In the genomic region with DNA sequence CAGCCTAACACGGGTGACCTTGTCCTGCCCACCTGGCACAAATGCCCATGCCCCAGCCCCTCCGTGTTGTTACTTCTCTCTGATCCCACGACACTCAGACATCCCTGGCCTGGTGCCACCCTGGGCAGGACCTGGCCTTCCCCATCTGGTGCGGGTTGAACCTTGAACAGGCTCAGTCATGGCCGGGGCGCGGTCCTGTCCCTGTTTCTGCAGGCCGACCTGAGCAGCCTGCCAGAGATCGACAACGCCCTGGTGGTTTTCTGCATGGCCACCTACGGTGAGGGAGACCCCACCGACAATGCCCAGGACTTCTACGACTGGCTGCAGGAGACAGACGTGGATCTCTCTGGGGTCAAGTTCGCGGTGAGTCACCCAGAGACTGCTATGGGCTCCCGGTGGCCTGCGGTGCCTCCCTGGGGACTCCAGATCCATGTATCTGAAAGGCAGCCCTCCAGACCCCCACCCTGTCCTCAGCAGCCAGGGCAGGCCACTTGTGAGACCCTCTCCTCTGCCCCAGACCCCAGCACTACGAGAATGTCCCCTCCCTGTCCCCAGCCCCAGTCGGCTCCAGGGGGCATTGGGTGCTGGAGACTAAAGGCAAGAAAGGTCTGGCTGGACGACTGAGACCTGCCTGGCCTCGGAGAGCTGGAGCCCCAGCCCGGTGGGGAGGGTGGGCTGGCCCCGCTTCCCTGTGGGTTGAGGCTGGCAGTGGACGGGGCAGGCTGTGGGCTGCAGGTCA, we compare ENCODE assay signal across 19 cellular contexts. TPM values are rescaled to one million over a fixed set of nuclear protein-coding genes. Genes with fewer than 3 reads are reported as not detected.
DNase-seq lines count a peak whose midpoint lies in the region; ATAC-seq and TF ChIP-seq lines count a peak whose summit lies in the region.
"Had no signal": no experiment of that assay in that cellular context is flagged by ENCODE, and none has a peak within 500 bp of the region (broad histone marks: within the 10 kb centered on the region; RNA-seq: fewer than 3 reads in every experiment).

No MANE protein-coding gene starts in this region.

- H3K36me3 ChIP-seq in CD8-positive, alpha-beta T cell (ENCODE audit: insufficient read depth, low read length), result peaks cover 14% of the 10 kb centered on the region
- H3K36me3 ChIP-seq in Panc1 (ENCODE audit: control insufficient read depth, insufficient read depth, low read length) (no peaks in the 10 kb centered on the region), left ventricle myocardium inferior (peaks cover 59% of the 10 kb centered on the region), osteoblast (ENCODE audit: insufficient read depth, low read length) (peaks cover 10% of the 10 kb centered on the region)

- no peak for TF ChIP-seq CTCF in CD8-positive, alpha-beta T cell (IDR thresholded peaks at IDR 0.05)
- TF ChIP-seq CTCF in Panc1 (IDR thresholded peaks at IDR 0.05) (no peak), left ventricle myocardium inferior (IDR thresholded peaks at IDR 0.05; ENCODE audit: borderline replicate concordance) (no peak), osteoblast (IDR thresholded peaks at IDR 0.05; ENCODE audit: extremely low read depth, low read depth, low read length) (no peak), glutamatergic neuron (IDR thresholded peaks at IDR 0.05; ENCODE audit: partially characterized antibody, unreplicated experiment) (no peak)

- H3K36me3 Mint-ChIP-seq in CD8-positive, alpha-beta T cell, result peaks cover 48% of the 10 kb centered on the region
- H3K36me3 Mint-ChIP-seq in glutamatergic neuron (ENCODE audit: unreplicated experiment), result no peaks in the 10 kb centered on the region

- ATAC-seq in CD8-positive, alpha-beta T cell, result no peak
- ATAC-seq in Panc1 (0 out of 2 replicates have a peak, but pooled peaks have one; percentile 22), HG03280 (IDR thresholded peaks at IDR 0.05; ENCODE audit: unreplicated experiment) (no peak)
- ATAC-seq: K562; stimulated activated memory B cell treated with anti-CD40 and anti-IgM and Interleukin-4, amounts not matched to agents 10 μg/mL and 1 μg/mL and 100 μg/mL, for 72 hours had no signal

- H3K27me3 Mint-ChIP-seq in CD8-positive, alpha-beta T cell (ENCODE audit: low read depth), result no peaks in the 10 kb centered on the region
- peaks cover 1% of the 10 kb centered on the region for H3K27me3 Mint-ChIP-seq in glutamatergic neuron (ENCODE audit: unreplicated experiment)
- H3K27me3 Mint-ChIP-seq: dendritic cell treated with granulocyte-macrophage colony-stimulating factor and Interleukin-4, amounts not matched to agents 40 ng/mL and 50 ng/mL, for 4 days; stimulated activated memory B cell treated with anti-CD40 and anti-IgM and Interleukin-4, amounts not matched to agents 10 μg/mL and 1 μg/mL and 100 μg/mL, for 72 hours had no signal

- H3K4me3 ChIP-seq in CD8-positive, alpha-beta T cell (ENCODE audit: low read depth, low read length), result no peak overlapping the region
- no peak overlapping the region for H3K4me3 ChIP-seq in Panc1 (ENCODE audit: low read depth in 2 of 2, low read length in 2 of 2)
- H3K4me3 ChIP-seq in left ventricle myocardium inferior, result no peak overlapping the region
- no peak overlapping the region for H3K4me3 ChIP-seq in osteoblast (ENCODE audit: insufficient read depth, low read length)
- H3K4me3 ChIP-seq: ascending aorta; BLaER1 treated with 17β-estradiol and CSF1 and Interleukin-3, amounts not matched to agents 10 nM and 100 nM; K562; lower lobe of right lung; sigmoid colon; SK-N-MC had no signal

- no peak overlapping the region for H3K4me3 Mint-ChIP-seq in CD8-positive, alpha-beta T cell
- H3K4me3 Mint-ChIP-seq in glutamatergic neuron (ENCODE audit: unreplicated experiment), result no peak overlapping the region
- H3K4me3 Mint-ChIP-seq: dendritic cell treated with granulocyte-macrophage colony-stimulating factor and Interleukin-4, amounts not matched to agents 40 ng/mL and 50 ng/mL, for 4 days; stimulated activated memory B cell treated with anti-CD40 and anti-IgM and Interleukin-4, amounts not matched to agents 10 μg/mL and 1 μg/mL and 100 μg/mL, for 72 hours had no signal

- intact Hi-C loops in CD8-positive, alpha-beta T cell (cut with DNase I, micrococcal nuclease), result no loop called here
- intact Hi-C loops in Panc1 (cut with micrococcal nuclease; ENCODE audit: unreplicated experiment), result no loop called here
- intact Hi-C loops in left ventricle myocardium inferior (cut with micrococcal nuclease), result no loop called here

- in situ Hi-C loops in Panc1 (cut with HindIII; ENCODE audit: low pct_unique_long_range_greater_than_20kb, low sequenced_read_pairs), result no loop called here

- peak overlapping the region; percentile 32 for H3K27ac Mint-ChIP-seq in CD8-positive, alpha-beta T cell
- H3K27ac Mint-ChIP-seq in glutamatergic neuron (ENCODE audit: unreplicated experiment), result no peak overlapping the region
- H3K27ac Mint-ChIP-seq: dendritic cell treated with granulocyte-macrophage colony-stimulating factor and Interleukin-4, amounts not matched to agents 40 ng/mL and 50 ng/mL, for 4 days; stimulated activated memory B cell treated with anti-CD40 and anti-IgM and Interleukin-4, amounts not matched to agents 10 μg/mL and 1 μg/mL and 100 μg/mL, for 72 hours had no signal

- H3K9me3 Mint-ChIP-seq in CD8-positive, alpha-beta T cell, result no peaks in the 10 kb centered on the region
- H3K9me3 Mint-ChIP-seq in glutamatergic neuron (ENCODE audit: unreplicated experiment), result peaks cover 3% of the 10 kb centered on the region
- H3K9me3 Mint-ChIP-seq: dendritic cell treated with granulocyte-macrophage colony-stimulating factor and Interleukin-4, amounts not matched to agents 40 ng/mL and 50 ng/mL, for 4 days; stimulated activated memory B cell treated with anti-CD40 and anti-IgM and Interleukin-4, amounts not matched to agents 10 μg/mL and 1 μg/mL and 100 μg/mL, for 72 hours had no signal

- H3K4me1 ChIP-seq in CD8-positive, alpha-beta T cell (ENCODE audit: insufficient read depth, low read length), result no peaks in the 10 kb centered on the region
- H3K4me1 ChIP-seq in Panc1 (ENCODE audit: control insufficient read depth, insufficient read depth, low read length) (no peaks in the 10 kb centered on the region), left ventricle myocardium inferior (peaks cover 49% of the 10 kb centered on the region), osteoblast (ENCODE audit: insufficient read depth, low read length) (peaks cover 2% of the 10 kb centered on the region)
- H3K4me1 ChIP-seq: ascending aorta, lower lobe of right lung had no signal

- CTCF ChIA-PET in CD8-positive, alpha-beta T cell (lab: Charles Lee), result no interaction called here
- CTCF ChIA-PET in Panc1 (lab: Charles Lee), result no interaction called here

- H4K20me1 ChIP-seq in osteoblast (ENCODE audit: insufficient read depth, low read length), result no peaks in the 10 kb centered on the region

- POLR2A ChIA-PET in CD8-positive, alpha-beta T cell (lab: Charles Lee), result no interaction called here
- POLR2A ChIA-PET in Panc1 (lab: Charles Lee), result no interaction called here

- no peak overlapping the region for H3K4me2 ChIP-seq in osteoblast (ENCODE audit: insufficient read depth, low read length)

- H2AFZ ChIP-seq in osteoblast (ENCODE audit: low read length), result no peak overlapping the region

- no peaks in the 10 kb centered on the region for H3K4me1 Mint-ChIP-seq in CD8-positive, alpha-beta T cell (ENCODE audit: low read depth)
- H3K4me1 Mint-ChIP-seq in glutamatergic neuron (ENCODE audit: low read depth, unreplicated experiment), result peaks cover 3% of the 10 kb centered on the region
- H3K4me1 Mint-ChIP-seq: stimulated activated memory B cell treated with anti-CD40 and anti-IgM and Interleukin-4, amounts not matched to agents 10 μg/mL and 1 μg/mL and 100 μg/mL, for 72 hours had no signal

- BruUV-seq in Panc1 (replicated peaks; lab: Mats Ljungman, UMichigan), result no TSS peak

- DNase-seq in CD8-positive, alpha-beta T cell, result no peak
- no peak for DNase-seq in Panc1 (ENCODE audit: low read depth, low spot score)
- DNase-seq in left ventricle myocardium inferior, result no peak
- peak; percentile 82 for DNase-seq in osteoblast (ENCODE audit: insufficient read length, low spot score, missing footprints)
- DNase-seq in C1 segment of cervical spinal cord (lab: John Stamatoyannopoulos, UW), result no peak
- DNase-seq in NCI-H226, result no peak
- DNase-seq in glutamatergic neuron, result no peak
- DNase-seq: activated gamma-delta T cell, EL, hippocampal formation, lower lobe of right lung, sigmoid colon had no signal

- no peak overlapping the region for H3K27ac ChIP-seq in CD8-positive, alpha-beta T cell (ENCODE audit: low read depth, low read length)
- no peak overlapping the region for H3K27ac ChIP-seq in Panc1 (ENCODE audit: low read length)
- peak overlapping the region; percentile 51 for H3K27ac ChIP-seq in left ventricle myocardium inferior (replicated peaks)
- H3K27ac ChIP-seq in osteoblast (ENCODE audit: low read depth, low read length), result no peak overlapping the region
- H3K27ac ChIP-seq: BLaER1 treated with 17β-estradiol and CSF1 and Interleukin-3, amounts not matched to agents 10 nM and 100 nM; lower lobe of right lung; sigmoid colon; SK-N-MC had no signal

- H3K79me2 ChIP-seq in osteoblast (ENCODE audit: insufficient read depth, low read length), result no peaks in the 10 kb centered on the region

- no peaks in the 10 kb centered on the region for H3K9me3 ChIP-seq in CD8-positive, alpha-beta T cell (ENCODE audit: low read length)
- H3K9me3 ChIP-seq in Panc1 (ENCODE audit: control insufficient read depth, insufficient read depth, low read depth, low read length), result no peaks in the 10 kb centered on the region
- no peaks in the 10 kb centered on the region for H3K9me3 ChIP-seq in left ventricle myocardium inferior (replicated peaks)
- H3K9me3 ChIP-seq in osteoblast (ENCODE audit: low read depth, low read length), result no peaks in the 10 kb centered on the region
- H3K9me3 ChIP-seq: ascending aorta; BLaER1 treated with 17β-estradiol and CSF1 and Interleukin-3, amounts not matched to agents 10 nM and 100 nM; lower lobe of right lung; sigmoid colon had no signal

- no peaks in the 10 kb centered on the region for H3K27me3 ChIP-seq in CD8-positive, alpha-beta T cell (ENCODE audit: insufficient read depth, low read length)
- H3K27me3 ChIP-seq in Panc1 (ENCODE audit: control insufficient read depth, insufficient read depth, low read length), result no peaks in the 10 kb centered on the region
- H3K27me3 ChIP-seq in left ventricle myocardium inferior (ENCODE audit: low read depth), result no peaks in the 10 kb centered on the region
- no peaks in the 10 kb centered on the region for H3K27me3 ChIP-seq in osteoblast (ENCODE audit: insufficient read depth, low read length)
- H3K27me3 ChIP-seq: ascending aorta; BLaER1 treated with 17β-estradiol and CSF1 and Interleukin-3, amounts not matched to agents 10 nM and 100 nM; sigmoid colon had no signal

RNA-seq across cellular contexts. Expression of a gene that starts 14.1 kb away (rescaled TPM):
- total RNA-seq in CD8-positive, alpha-beta T cell, result 10 to 100 TPM in 1 of 2 experiments, 1 to 10 TPM in 1; 8.3 to 11.5 TPM
- 71.0 TPM for total RNA-seq in Panc1 (2021; ENCODE audit: unreplicated experiment)
- polyA plus RNA-seq in Panc1 (2012; ENCODE audit: insufficient read length), result 73.8 TPM
- 163 TPM for total RNA-seq in left ventricle myocardium inferior
- total RNA-seq in osteoblast, result 25.3 and 32.1 TPM in 2 replicates
- 26.4 TPM for total RNA-seq in glutamatergic neuron (ENCODE audit: unreplicated experiment)
